ENCODE assay signal across 8 cellular contexts in the genomic region with DNA sequence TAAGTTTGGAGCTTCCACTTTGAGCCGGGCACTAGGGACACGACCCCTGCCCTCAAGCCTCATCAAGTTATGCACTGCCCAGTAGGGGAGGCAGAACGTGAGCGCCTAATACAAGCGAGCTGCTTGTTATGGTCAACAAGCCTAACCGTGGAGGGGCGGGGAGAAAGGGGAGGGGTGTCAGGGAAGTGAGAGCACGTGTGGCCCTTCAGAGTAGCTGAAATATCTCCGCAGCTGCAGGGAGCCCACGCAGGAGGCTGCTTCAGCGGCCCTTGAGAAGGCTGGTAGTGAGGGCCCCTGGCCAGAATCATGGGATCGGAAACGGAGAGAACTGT. TPM values are rescaled to one million over a fixed set of nuclear protein-coding genes. Genes with fewer than 3 reads are reported as not detected.
DNase-seq lines count a peak whose midpoint lies in the region; ATAC-seq and TF ChIP-seq lines count a peak whose summit lies in the region.

No MANE protein-coding gene starts in this region.

- ATAC-seq in HG02759 (IDR thresholded peaks at IDR 0.05; ENCODE audit: unreplicated experiment), result peak; percentile 54
- ATAC-seq in mucosa of descending colon, result peak; percentile 65
- ATAC-seq in stimulated activated naive B cell treated with anti-CD40 and anti-IgM and Interleukin-4, amounts not matched to agents 10 μg/mL and 1 μg/mL and 100 μg/mL, for 72 hours (replicated peaks), result peak; percentile 72 to 74

- peak overlapping the region; percentile 73 for H3K4me3 Mint-ChIP-seq in endothelial cell (ENCODE audit: unreplicated experiment)
- peak overlapping the region; percentile 87 to 90 for H3K4me3 Mint-ChIP-seq in stimulated activated naive B cell treated with anti-CD40 and anti-IgM and Interleukin-4, amounts not matched to agents 10 μg/mL and 1 μg/mL and 100 μg/mL, for 72 hours

- H3K4me3 ChIP-seq in mucosa of descending colon, result peak overlapping the region; percentile 29

- no peaks in the 10 kb centered on the region for H3K9me3 ChIP-seq in mucosa of descending colon

- peaks cover 8% of the 10 kb centered on the region for H3K4me1 Mint-ChIP-seq in endothelial cell (ENCODE audit: unreplicated experiment)
- H3K4me1 Mint-ChIP-seq in stimulated activated naive B cell treated with anti-CD40 and anti-IgM and Interleukin-4, amounts not matched to agents 10 μg/mL and 1 μg/mL and 100 μg/mL, for 72 hours, result peaks cover 18 to 41% of the 10 kb centered on the region in 2 donors

- DNase-seq in DMS153 treated with DMSO at 0.1 percent for 48 hours (lab: John Stamatoyannopoulos, UW; ENCODE audit: unreplicated experiment) (peak; percentile 13), DMS153 (lab: John Stamatoyannopoulos, UW) (no peak), NCI-H2029 treated with DMSO at 0.1 percent for 48 hours (lab: John Stamatoyannopoulos, UW) (peak; percentile 32), endothelial cell (ENCODE audit: low spot score) (peak; percentile 41), mucosa of descending colon (peak; percentile 70 to 78 (median 73))
- DNase-seq in activated CD4-positive, alpha-beta T cell treated with anti-CD3 and anti-CD28 coated beads, Interleukin-2, amount 50 U/mL, for 4 hours, result peak; percentile 28 to 40
- DNase-seq in stimulated activated naive B cell treated with anti-CD40 and anti-IgM and Interleukin-4, amounts not matched to agents 10 μg/mL and 1 μg/mL and 100 μg/mL, for 72 hours, result no peak

- H3K36me3 Mint-ChIP-seq in endothelial cell (ENCODE audit: low read depth, unreplicated experiment), result peaks cover 12% of the 10 kb centered on the region
- H3K36me3 Mint-ChIP-seq in stimulated activated naive B cell treated with anti-CD40 and anti-IgM and Interleukin-4, amounts not matched to agents 10 μg/mL and 1 μg/mL and 100 μg/mL, for 72 hours, result peaks cover 12 to 20% of the 10 kb centered on the region in 2 donors

- H3K36me3 ChIP-seq in mucosa of descending colon (ENCODE audit: low read depth), result no peaks in the 10 kb centered on the region

- H3K27me3 Mint-ChIP-seq in endothelial cell (ENCODE audit: unreplicated experiment), result peaks cover 3% of the 10 kb centered on the region
- no peaks in the 10 kb centered on the region for H3K27me3 Mint-ChIP-seq in stimulated activated naive B cell treated with anti-CD40 and anti-IgM and Interleukin-4, amounts not matched to agents 10 μg/mL and 1 μg/mL and 100 μg/mL, for 72 hours

- H3K9me3 Mint-ChIP-seq in endothelial cell (ENCODE audit: unreplicated experiment), result no peaks in the 10 kb centered on the region
- peaks cover 4 to 7% of the 10 kb centered on the region in 2 donors for H3K9me3 Mint-ChIP-seq in stimulated activated naive B cell treated with anti-CD40 and anti-IgM and Interleukin-4, amounts not matched to agents 10 μg/mL and 1 μg/mL and 100 μg/mL, for 72 hours

- intact Hi-C loops in mucosa of descending colon (cut with DNase I, micrococcal nuclease), result no loop called here

- no peak overlapping the region for H3K27ac Mint-ChIP-seq in endothelial cell (ENCODE audit: unreplicated experiment)
- peak overlapping the region; percentile 92 for H3K27ac Mint-ChIP-seq in stimulated activated naive B cell treated with anti-CD40 and anti-IgM and Interleukin-4, amounts not matched to agents 10 μg/mL and 1 μg/mL and 100 μg/mL, for 72 hours

- TF ChIP-seq CTCF in endothelial cell (IDR thresholded peaks at IDR 0.05; ENCODE audit: unreplicated experiment) (no peak), mucosa of descending colon (IDR thresholded peaks at IDR 0.05) (no peak)

- H3K4me1 ChIP-seq in mucosa of descending colon (ENCODE audit: low read depth), result peaks cover 7% of the 10 kb centered on the region

RNA-seq across cellular contexts. Expression of gene ALDH5A1, which starts 0.7 kb away (rescaled TPM):
- 7.2 TPM for total RNA-seq in endothelial cell (ENCODE audit: unreplicated experiment)
- 10 to 100 TPM in 1 of 3 donors, 1 to 10 TPM in 2; 5.9 to 18.2 (median 8.1) TPM for total RNA-seq in mucosa of descending colon

RNA-seq across cellular contexts. Expression of gene GPLD1, which starts 6.1 kb away (rescaled TPM):
- total RNA-seq in endothelial cell (ENCODE audit: unreplicated experiment), result 1.2 TPM
- 1 to 10 TPM in 2 of 3 donors, under 1 TPM in 1; 0.36 to 5.8 (median 1.8) TPM for total RNA-seq in mucosa of descending colon

Comparison
In these comparisons a context has a peak if more than half of its experiments do, and no peak if none do; other contexts are left out.
1. DNase-seq: peak in DMS153 treated with DMSO at 0.1 percent for 48 hours (single experiment), NCI-H2029 treated with DMSO at 0.1 percent for 48 hours (single experiment), activated CD4-positive, alpha-beta T cell treated with anti-CD3 and anti-CD28 coated beads, Interleukin-2, amount 50 U/mL, for 4 hours (2 of 2), endothelial cell (single experiment) and mucosa of descending colon (3 of 3); none in DMS153 (single experiment) and stimulated activated naive B cell treated with anti-CD40 and anti-IgM and Interleukin-4, amounts not matched to agents 10 μg/mL and 1 μg/mL and 100 μg/mL, for 72 hours (single experiment).
2. Peak in every context shown above with its lines, with median percentiles within 50 percentile points of each other: ATAC-seq.